In the genomic region with DNA sequence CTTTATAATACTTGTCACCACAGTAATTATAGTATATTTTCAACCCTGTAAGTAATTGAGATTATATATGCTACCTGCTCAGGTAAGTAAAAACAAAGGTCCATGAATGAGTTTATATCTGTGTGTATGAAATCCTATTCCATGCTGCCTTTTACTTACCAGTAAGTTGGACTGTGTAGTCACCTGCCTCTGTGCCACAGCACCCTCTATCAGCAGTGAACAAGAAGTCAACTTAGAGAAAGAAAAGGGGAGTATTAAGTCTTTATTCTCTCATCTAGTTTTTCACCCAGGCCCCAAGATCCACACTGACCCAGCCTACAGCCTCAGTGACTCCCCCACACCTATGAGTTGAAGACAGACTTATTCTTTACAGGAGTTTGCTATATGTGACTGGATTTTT, we compare ENCODE assay signal across 1 cellular context.
TF ChIP-seq lines count a peak whose summit lies in the region.

No MANE protein-coding gene starts in this region.

TF ChIP-seq in GM12878, 131 proteins besides CTCF, POLR2A, EP300 and RAD21 (continued from another document):
- TF ChIP-seq, protein P1, sequence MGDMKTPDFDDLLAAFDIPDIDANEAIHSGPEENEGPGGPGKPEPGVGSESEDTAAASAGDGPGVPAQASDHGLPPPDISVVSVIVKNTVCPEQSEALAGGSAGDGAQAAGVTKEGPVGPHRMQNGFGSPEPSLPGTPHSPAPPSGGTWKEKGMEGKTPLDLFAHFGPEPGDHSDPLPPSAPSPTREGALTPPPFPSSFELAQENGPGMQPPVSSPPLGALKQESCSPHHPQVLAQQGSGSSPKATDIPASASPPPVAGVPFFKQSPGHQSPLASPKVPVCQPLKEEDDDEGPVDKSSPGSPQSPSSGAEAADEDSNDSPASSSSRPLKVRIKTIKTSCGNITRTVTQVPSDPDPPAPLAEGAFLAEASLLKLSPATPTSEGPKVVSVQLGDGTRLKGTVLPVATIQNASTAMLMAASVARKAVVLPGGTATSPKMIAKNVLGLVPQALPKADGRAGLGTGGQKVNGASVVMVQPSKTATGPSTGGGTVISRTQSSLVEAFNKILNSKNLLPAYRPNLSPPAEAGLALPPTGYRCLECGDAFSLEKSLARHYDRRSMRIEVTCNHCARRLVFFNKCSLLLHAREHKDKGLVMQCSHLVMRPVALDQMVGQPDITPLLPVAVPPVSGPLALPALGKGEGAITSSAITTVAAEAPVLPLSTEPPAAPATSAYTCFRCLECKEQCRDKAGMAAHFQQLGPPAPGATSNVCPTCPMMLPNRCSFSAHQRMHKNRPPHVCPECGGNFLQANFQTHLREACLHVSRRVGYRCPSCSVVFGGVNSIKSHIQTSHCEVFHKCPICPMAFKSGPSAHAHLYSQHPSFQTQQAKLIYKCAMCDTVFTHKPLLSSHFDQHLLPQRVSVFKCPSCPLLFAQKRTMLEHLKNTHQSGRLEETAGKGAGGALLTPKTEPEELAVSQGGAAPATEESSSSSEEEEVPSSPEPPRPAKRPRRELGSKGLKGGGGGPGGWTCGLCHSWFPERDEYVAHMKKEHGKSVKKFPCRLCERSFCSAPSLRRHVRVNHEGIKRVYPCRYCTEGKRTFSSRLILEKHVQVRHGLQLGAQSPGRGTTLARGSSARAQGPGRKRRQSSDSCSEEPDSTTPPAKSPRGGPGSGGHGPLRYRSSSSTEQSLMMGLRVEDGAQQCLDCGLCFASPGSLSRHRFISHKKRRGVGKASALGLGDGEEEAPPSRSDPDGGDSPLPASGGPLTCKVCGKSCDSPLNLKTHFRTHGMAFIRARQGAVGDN (IDR thresholded peaks at IDR 0.05): no peak
- no peak for TF ChIP-seq POU2F2 (IDR thresholded peaks at IDR 0.05; ENCODE audit: borderline replicate concordance, low read depth, low read length)
- TF ChIP-seq SMC3 (IDR thresholded peaks at IDR 0.05; ENCODE audit: borderline replicate concordance, low read length): peak; percentile 45; the same call in 1 of the 2 replicates
- TF ChIP-seq CBX5 (IDR thresholded peaks at IDR 0.05; ENCODE audit: low read depth): no peak
TF ChIP-seq in GM12878: peak in this region for 1.
